In genomic region chr14:90828642-90829487, GRCh38 we compare ENCODE assay signal across 8 cellular contexts. TPM values are rescaled to one million over a fixed set of nuclear protein-coding genes. Genes with fewer than 3 reads are reported as not detected.
DNase-seq lines count a peak whose midpoint lies in the region; ATAC-seq and TF ChIP-seq lines count a peak whose summit lies in the region.

No MANE protein-coding gene starts in this region.

- H3K56ac ChIP-seq in mesendoderm (ENCODE audit: low read length) = peak overlapping the region; percentile 65

- no peaks in the 10 kb centered on the region for H4K20me1 ChIP-seq in MM.1S (ENCODE audit: insufficient read depth, low read length)

- H3K4me2 ChIP-seq in MM.1S (ENCODE audit: low read depth, low read length) (peak overlapping the region; percentile 95), mesendoderm (ENCODE audit: low read length) (no peak overlapping the region)

- H3K79me1 ChIP-seq in mesendoderm (ENCODE audit: low read length) = no peaks in the 10 kb centered on the region

- no peak for TF ChIP-seq POLR2A in body of pancreas (IDR thresholded peaks at IDR 0.05)

- H3K4me3 ChIP-seq in MM.1S (ENCODE audit: low read length) (peak overlapping the region; percentile 53), body of pancreas (no peak overlapping the region), mesendoderm (ENCODE audit: low read length) (no peak overlapping the region), urinary bladder (ENCODE audit: low read depth, low read length) (peak overlapping the region; percentile 15)

- H3K27me3 ChIP-seq in MM.1S (replicated peaks; ENCODE audit: insufficient read depth, low read length) = no peaks in the 10 kb centered on the region
- no peaks in the 10 kb centered on the region for H3K27me3 ChIP-seq in body of pancreas
- H3K27me3 ChIP-seq in mesendoderm (ENCODE audit: insufficient read depth, low read length, poor library complexity) = no peaks in the 10 kb centered on the region

- no peak overlapping the region for H2BK15ac ChIP-seq in mesendoderm (replicated peaks; ENCODE audit: low read depth)

- no peaks in the 10 kb centered on the region for H3K9me3 ChIP-seq in MM.1S (replicated peaks; ENCODE audit: insufficient read depth, low read length)
- no peaks in the 10 kb centered on the region for H3K9me3 ChIP-seq in body of pancreas

- H2BK5ac ChIP-seq in mesendoderm (ENCODE audit: low read length) = no peak overlapping the region

- intact Hi-C loops in body of pancreas (cut with DNase I) = no loop called here

- H3K79me2 ChIP-seq in MM.1S (ENCODE audit: low read length) (no peaks in the 10 kb centered on the region), mesendoderm (ENCODE audit: control insufficient read depth, insufficient read depth, low read length) (no peaks in the 10 kb centered on the region)

- H3K4ac ChIP-seq in mesendoderm (ENCODE audit: low read depth, low read length) = no peak overlapping the region

- DNase-seq in SKM-1 (lab: John Stamatoyannopoulos, UW; ENCODE audit: unreplicated experiment) (peak; percentile 37), SKM-1 treated with dmso at 0.1 percent for 144 hours (lab: John Stamatoyannopoulos, UW; ENCODE audit: unreplicated experiment) (no peak), MM.1S (peak; percentile 91), body of pancreas (no peak), mesendoderm (no peak), NCI-H774 (lab: John Stamatoyannopoulos, UW) (no peak)

- ATAC-seq in body of pancreas (peak; percentile 2), HG02884 (IDR thresholded peaks at IDR 0.05; ENCODE audit: unreplicated experiment) (no peak)

- TF ChIP-seq CTCF in MM.1S (IDR thresholded peaks at IDR 0.05; ENCODE audit: low read length) = no peak
- no peak for TF ChIP-seq CTCF in body of pancreas (IDR thresholded peaks at IDR 0.05)

- 0 out of 2 replicates have a peak overlapping the region, but pooled peaks have one; percentile 5 for H2AFZ ChIP-seq in MM.1S (ENCODE audit: low read length)

- no peak overlapping the region for H3K18ac ChIP-seq in mesendoderm (ENCODE audit: low read length)

- H3K9ac ChIP-seq in MM.1S (ENCODE audit: low read length) (peak overlapping the region; percentile 92), mesendoderm (ENCODE audit: low read length) (peak overlapping the region; percentile 35)

- H3F3A ChIP-seq in MM.1S (ENCODE audit: insufficient read depth, low read length) = peaks cover 17% of the 10 kb centered on the region

- no peak overlapping the region for H4K5ac ChIP-seq in mesendoderm (ENCODE audit: low read length)

- WGBS in body of pancreas, 2 donors = 82 to 90% methylated on average over 17 of the region's 17 CpGs
- WGBS in mesendoderm (ENCODE audit: extremely low coverage, insufficient coverage, low lambda C conversion rate) = no CpG with 5 or more reads among the region's 17 CpGs
- 83% methylated on average over 17 of the region's 17 CpGs for WGBS in urinary bladder

- H3K36me3 ChIP-seq in MM.1S (replicated peaks; ENCODE audit: insufficient read depth, low read length) (no peaks in the 10 kb centered on the region), body of pancreas (replicated peaks in 1 of 2; ENCODE audit: insufficient read depth in 1 of 2, low read depth in 2 of 2) (no peaks in the 10 kb centered on the region), mesendoderm (ENCODE audit: control insufficient read depth, insufficient read depth, low read length) (no peaks in the 10 kb centered on the region), urinary bladder (ENCODE audit: insufficient read depth) (no peaks in the 10 kb centered on the region)

- peaks cover 15% of the 10 kb centered on the region for H3K4me1 ChIP-seq in MM.1S (ENCODE audit: low read length)
- peaks cover 12% of the 10 kb centered on the region for H3K4me1 ChIP-seq in body of pancreas
- H3K4me1 ChIP-seq in mesendoderm (ENCODE audit: control insufficient read depth, low read depth, low read length) = no peaks in the 10 kb centered on the region
- H3K4me1 ChIP-seq in urinary bladder (ENCODE audit: insufficient read depth) = peaks cover 2% of the 10 kb centered on the region

- H3K23ac ChIP-seq in mesendoderm (ENCODE audit: low read length) = no peak overlapping the region

- no peaks in the 10 kb centered on the region for H3K9me2 ChIP-seq in MM.1S (replicated peaks; ENCODE audit: insufficient read depth, low read length)

- H2AK5ac ChIP-seq in mesendoderm (ENCODE audit: low read length) = no peak overlapping the region

- H2BK120ac ChIP-seq in mesendoderm (ENCODE audit: low read depth, low read length) = no peak overlapping the region

- H4K8ac ChIP-seq in mesendoderm (ENCODE audit: low read depth, low read length) = no peak overlapping the region

- peak overlapping the region; percentile 100 for H3K27ac ChIP-seq in MM.1S (ENCODE audit: low read length)
- peak overlapping the region in 3 of 4 donors; percentile 13 to 63 (median 34) for H3K27ac ChIP-seq in body of pancreas
- no peak overlapping the region for H3K27ac ChIP-seq in mesendoderm (ENCODE audit: low read depth, low read length)
- no peak overlapping the region for H3K27ac ChIP-seq in urinary bladder (ENCODE audit: low read depth)

RNA-seq across cellular contexts. Expression of gene TTC7B, which starts 12.6 kb away (rescaled TPM):
- total RNA-seq in body of pancreas = 10 to 100 TPM; 15.3 to 44.2 TPM
- 15.6 TPM for polyA plus RNA-seq in mesendoderm (2013, experiment 1 of 2)
- 17.0 TPM for polyA plus RNA-seq in mesendoderm (2013, experiment 2 of 2)
- 20.0 TPM for total RNA-seq in urinary bladder
- polyA plus RNA-seq in urinary bladder = 48.9 TPM

Comparison
In these comparisons a context has a peak if more than half of its experiments do, and no peak if none do; other contexts are left out.
1. DNase-seq: peak in SKM-1 (single experiment) and MM.1S (single experiment); none in SKM-1 treated with dmso at 0.1 percent for 144 hours (single experiment), body of pancreas (0 of 4), mesendoderm (single experiment) and NCI-H774 (single experiment).
2. H3K27ac ChIP-seq: peak in MM.1S (single experiment) and body of pancreas (3 of 4); none in mesendoderm (single experiment) and urinary bladder (single experiment).
3. H3K4me3 ChIP-seq: peak in MM.1S (single experiment) and urinary bladder (single experiment); none in body of pancreas (0 of 2) and mesendoderm (single experiment).